ENCODE assay signal across 22 cellular contexts in the genomic region with DNA sequence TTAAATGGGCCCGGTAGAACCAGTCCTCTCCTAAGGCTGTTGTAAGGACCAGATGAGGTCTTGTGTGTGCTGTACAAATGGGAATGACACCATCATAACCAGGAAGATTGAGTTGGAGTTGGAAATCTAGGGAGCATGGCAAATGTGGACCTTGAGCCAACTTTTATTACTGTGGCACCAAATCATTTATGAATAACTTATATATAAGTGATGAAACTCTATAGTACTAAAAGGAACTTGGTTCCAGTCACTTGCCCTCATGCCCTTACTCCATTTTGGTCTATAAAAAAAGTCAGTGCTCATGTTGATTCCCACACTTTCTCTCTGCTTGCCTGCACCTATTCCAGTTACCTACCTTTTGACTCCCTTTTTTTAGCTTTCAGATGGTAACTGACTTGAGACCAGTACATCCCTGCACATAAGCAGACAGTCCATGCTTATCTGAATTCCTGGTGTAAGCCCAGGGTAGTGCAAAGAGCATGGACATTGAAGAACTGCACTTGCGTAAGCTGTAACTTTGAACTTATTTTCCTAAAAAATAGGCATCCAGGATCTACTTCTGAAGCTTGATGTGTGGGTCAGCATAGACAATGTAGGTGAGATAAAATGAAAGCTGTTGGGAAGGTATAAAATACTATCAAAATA.
DNase-seq lines count a peak whose midpoint lies in the region; ATAC-seq and TF ChIP-seq lines count a peak whose summit lies in the region.
"Had no signal": no experiment of that assay in that cellular context is flagged by ENCODE, and none has a peak within 500 bp of the region (broad histone marks: within the 10 kb centered on the region; RNA-seq: fewer than 3 reads in every experiment).

No MANE protein-coding gene starts in this region.

- POLR2A ChIA-PET in activated CD4-positive, alpha-beta T cell treated with anti-CD3 and anti-CD28 coated beads for 36 hours (lab: Charles Lee) = no interaction called here

- H3K27me3 Mint-ChIP-seq in HFFc6 (ENCODE audit: insufficient read depth) (no peaks in the 10 kb centered on the region; the same call in 1 of the 2 replicates), brain (peaks cover 3% of the 10 kb centered on the region)
- H3K27me3 Mint-ChIP-seq in activated CD4-positive, alpha-beta T cell treated with anti-CD3 and anti-CD28 coated beads for 36 hours = peaks cover under 1% of the 10 kb centered on the region
- H3K27me3 Mint-ChIP-seq: activated naive CD4-positive, alpha-beta T cell treated with anti-CD3 and anti-CD28 coated beads, Interleukin-2, amount 10 ng/mL, durations not matched to agents 7 days and 5 days; stimulated activated naive CD8-positive, alpha-beta T cell treated with anti-CD3 and anti-CD28 coated beads, Interleukin-15, amount 100 ng/mL, for 72 hours had no signal

- H3K4me3 ChIP-seq in muscle layer of duodenum (ENCODE audit: low read depth in 1 of 2, low read length in 2 of 2) (no peak overlapping the region), tibial nerve (no peak overlapping the region)
- H3K4me3 ChIP-seq: GM12878, right lobe of liver had no signal

- H3K9me3 ChIP-seq in muscle layer of duodenum (ENCODE audit: control insufficient read depth in 1 of 2, low read length in 2 of 2) = no peaks in the 10 kb centered on the region
- H3K9me3 ChIP-seq in tibial nerve = no peaks in the 10 kb centered on the region
- H3K9me3 ChIP-seq: right lobe of liver had no signal

- H3K4me3 Mint-ChIP-seq in HFFc6 (no peak overlapping the region), brain (no peak overlapping the region)
- H3K4me3 Mint-ChIP-seq in activated CD4-positive, alpha-beta T cell treated with anti-CD3 and anti-CD28 coated beads for 36 hours = no peak overlapping the region
- H3K4me3 Mint-ChIP-seq: activated naive CD4-positive, alpha-beta T cell treated with anti-CD3 and anti-CD28 coated beads, Interleukin-2, amount 10 ng/mL, durations not matched to agents 7 days and 5 days; activated T-helper 1 cell treated with anti-CD3 and anti-CD28 coated beads, Interleukin-12 subunit alpha, Interleukin-12 subunit beta, Interleukin-2, Interleukin-4 antibody, amounts not matched to agents 30 ng/mL and 10 ng/mL and 1 ng/mL, durations not matched to agents 14 hours and 24 hours and 36 hours; IgD-negative memory B cell; neural crest cell; stimulated activated naive CD8-positive, alpha-beta T cell treated with anti-CD3 and anti-CD28 coated beads, Interleukin-15, amount 100 ng/mL, for 72 hours had no signal

- TF ChIP-seq EP300 in tibial nerve (IDR thresholded peaks at IDR 0.05) = no peak

- H3K27ac ChIP-seq in muscle layer of duodenum (ENCODE audit: low read length) (peak overlapping the region; percentile 16), tibial nerve (peak overlapping the region in 3 of 4 donors; percentile 26 to 79 (median 36))
- H3K27ac ChIP-seq: C4-2B, right lobe of liver, WERI-Rb-1 had no signal

- TF ChIP-seq CTCF in HFFc6 (IDR thresholded peaks at IDR 0.05) (no peak), brain (conservative IDR thresholded peaks at IDR 0.05) (no peak), tibial nerve (IDR thresholded peaks at IDR 0.05) (no peak)

- ATAC-seq in activated CD4-positive, alpha-beta T cell treated with anti-CD3 and anti-CD28 coated beads for 36 hours = no peak
- ATAC-seq in esophagus mucosa (no peak), GM18498 (IDR thresholded peaks at IDR 0.05; ENCODE audit: unreplicated experiment) (no peak)
- ATAC-seq: GM12878; HCT116; stimulated activated naive CD8-positive, alpha-beta T cell treated with anti-CD3 and anti-CD28 coated beads, Interleukin-15, amount 100 ng/mL, for 72 hours had no signal

- H3K36me3 ChIP-seq in muscle layer of duodenum (ENCODE audit: control insufficient read depth in 1 of 2, insufficient read depth in 2 of 2, low read length in 2 of 2) = no peaks in the 10 kb centered on the region
- no peaks in the 10 kb centered on the region for H3K36me3 ChIP-seq in tibial nerve
- H3K36me3 ChIP-seq: right lobe of liver, WERI-Rb-1 had no signal

- H3K27ac Mint-ChIP-seq in HFFc6 = peak overlapping the region; percentile 41; the same call in 1 of the 2 replicates
- peak overlapping the region in 3 of 5 experiments; percentile 75 to 94 (median 88) for H3K27ac Mint-ChIP-seq in brain
- H3K27ac Mint-ChIP-seq in activated CD4-positive, alpha-beta T cell treated with anti-CD3 and anti-CD28 coated beads for 36 hours = no peak overlapping the region
- H3K27ac Mint-ChIP-seq: activated naive CD4-positive, alpha-beta T cell treated with anti-CD3 and anti-CD28 coated beads, Interleukin-2, amount 10 ng/mL, durations not matched to agents 7 days and 5 days; activated T-helper 1 cell treated with anti-CD3 and anti-CD28 coated beads, Interleukin-12 subunit alpha, Interleukin-12 subunit beta, Interleukin-2, Interleukin-4 antibody, amounts not matched to agents 30 ng/mL and 10 ng/mL and 1 ng/mL, durations not matched to agents 14 hours and 24 hours and 36 hours; IgD-negative memory B cell; stimulated activated naive CD8-positive, alpha-beta T cell treated with anti-CD3 and anti-CD28 coated beads, Interleukin-15, amount 100 ng/mL, for 72 hours had no signal

- DNase-seq in HFFc6 (no peak), tibial nerve (ENCODE audit: low spot score in 2 of 2) (no peak)
- no peak for DNase-seq in activated CD4-positive, alpha-beta T cell treated with anti-CD3 and anti-CD28 coated beads for 36 hours
- DNase-seq: activated naive CD4-positive, alpha-beta T cell treated with anti-CD3 and anti-CD28 coated beads, Interleukin-2, amount 10 ng/mL, durations not matched to agents 7 days and 5 days; cerebellar nuclear complex; NCI-H1105; NCI-H2081; right lobe of liver; stimulated activated CD4-positive, alpha-beta T cell treated with anti-CD3 and anti-CD28 coated beads, Interleukin-15, amount 100 ng/mL, for 24 hours; stimulated activated naive CD8-positive, alpha-beta T cell treated with anti-CD3 and anti-CD28 coated beads, Interleukin-15, amount 100 ng/mL, for 72 hours; T-helper 9 cell; WERI-Rb-1 had no signal

- peaks cover 9% of the 10 kb centered on the region; the same call in 1 of the 2 replicates for H3K36me3 Mint-ChIP-seq in HFFc6 (ENCODE audit: low read depth)
- peaks cover 6% of the 10 kb centered on the region for H3K36me3 Mint-ChIP-seq in brain
- no peaks in the 10 kb centered on the region for H3K36me3 Mint-ChIP-seq in activated CD4-positive, alpha-beta T cell treated with anti-CD3 and anti-CD28 coated beads for 36 hours (ENCODE audit: low read depth)
- H3K36me3 Mint-ChIP-seq: activated naive CD4-positive, alpha-beta T cell treated with anti-CD3 and anti-CD28 coated beads, Interleukin-2, amount 10 ng/mL, durations not matched to agents 7 days and 5 days; IgD-negative memory B cell had no signal

- CTCF ChIA-PET in activated CD4-positive, alpha-beta T cell treated with anti-CD3 and anti-CD28 coated beads for 36 hours (lab: Charles Lee) = no interaction called here

- H3K4me1 ChIP-seq in muscle layer of duodenum (ENCODE audit: control insufficient read depth in 1 of 2, insufficient read depth in 2 of 2, low read length in 2 of 2) (peaks cover 26 to 37% of the 10 kb centered on the region in 2 donors), tibial nerve (peaks cover 0 to 78% (median 26%) of the 10 kb centered on the region in 4 donors)

- no peak for TF ChIP-seq POLR2A in tibial nerve (IDR thresholded peaks at IDR 0.05)

- intact Hi-C loops in activated CD4-positive, alpha-beta T cell treated with anti-CD3 and anti-CD28 coated beads for 36 hours (cut with DNase I, micrococcal nuclease) = no loop called here

- 97 to 99% methylated on average over 2 of the region's 2 CpGs for WGBS in tibial nerve, 2 donors

- no peaks in the 10 kb centered on the region for H3K27me3 ChIP-seq in muscle layer of duodenum (ENCODE audit: low read depth, low read length)
- no peaks in the 10 kb centered on the region for H3K27me3 ChIP-seq in tibial nerve
- H3K27me3 ChIP-seq: right lobe of liver had no signal

- H3K4me1 Mint-ChIP-seq in HFFc6 (ENCODE audit: low read depth) = peaks cover 97% of the 10 kb centered on the region
- peaks cover 89% of the 10 kb centered on the region for H3K4me1 Mint-ChIP-seq in brain
- H3K4me1 Mint-ChIP-seq in activated CD4-positive, alpha-beta T cell treated with anti-CD3 and anti-CD28 coated beads for 36 hours = no peaks in the 10 kb centered on the region
- H3K4me1 Mint-ChIP-seq: activated naive CD4-positive, alpha-beta T cell treated with anti-CD3 and anti-CD28 coated beads, Interleukin-2, amount 10 ng/mL, durations not matched to agents 7 days and 5 days; IgD-negative memory B cell; stimulated activated naive CD8-positive, alpha-beta T cell treated with anti-CD3 and anti-CD28 coated beads, Interleukin-15, amount 100 ng/mL, for 72 hours had no signal

- no peaks in the 10 kb centered on the region for H3K9me3 Mint-ChIP-seq in HFFc6
- H3K9me3 Mint-ChIP-seq in brain = no peaks in the 10 kb centered on the region
- H3K9me3 Mint-ChIP-seq in activated CD4-positive, alpha-beta T cell treated with anti-CD3 and anti-CD28 coated beads for 36 hours (ENCODE audit: low read depth) = no peaks in the 10 kb centered on the region
- H3K9me3 Mint-ChIP-seq: activated naive CD4-positive, alpha-beta T cell treated with anti-CD3 and anti-CD28 coated beads, Interleukin-2, amount 10 ng/mL, durations not matched to agents 7 days and 5 days; activated T-helper 1 cell treated with anti-CD3 and anti-CD28 coated beads, Interleukin-12 subunit alpha, Interleukin-12 subunit beta, Interleukin-2, Interleukin-4 antibody, amounts not matched to agents 30 ng/mL and 10 ng/mL and 1 ng/mL, durations not matched to agents 14 hours and 24 hours and 36 hours; IgD-negative memory B cell; neural crest cell had no signal
